ENCODE assay signal across 8 cellular contexts in the genomic region with DNA sequence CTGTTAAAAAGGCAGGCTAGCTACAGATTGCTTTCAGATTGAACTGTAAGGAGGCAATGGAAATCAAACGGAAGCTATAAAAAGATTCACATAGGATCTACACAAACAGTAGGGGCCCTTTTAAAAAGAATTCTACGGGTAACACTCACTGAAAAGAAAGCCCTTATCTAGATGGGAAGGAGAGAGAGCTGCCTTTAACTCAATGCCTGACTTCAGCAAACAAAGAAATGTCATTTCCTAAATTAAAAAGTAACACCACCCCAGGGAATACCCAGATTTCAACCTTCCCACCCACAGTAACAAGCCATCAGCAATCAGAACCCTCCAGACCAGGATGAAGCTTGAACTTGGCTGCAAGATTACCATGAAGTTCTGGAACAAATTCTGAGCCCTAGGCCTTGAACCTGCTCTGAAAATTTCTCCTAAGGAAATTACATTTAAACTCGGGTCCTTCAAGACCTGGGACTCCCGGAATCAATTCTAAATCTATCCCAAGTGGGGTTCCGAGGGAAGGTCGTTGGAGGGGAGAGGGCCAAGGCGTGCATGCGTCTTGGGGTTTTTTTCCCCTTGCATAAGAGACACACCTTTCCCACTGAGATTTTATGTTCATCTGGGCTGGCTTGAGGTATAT. TPM values are rescaled to one million over a fixed set of nuclear protein-coding genes. Genes with fewer than 3 reads are reported as not detected.
DNase-seq lines count a peak whose midpoint lies in the region; ATAC-seq and TF ChIP-seq lines count a peak whose summit lies in the region.

No MANE protein-coding gene starts in this region.

- H3K36me3 ChIP-seq in effector memory CD4-positive, alpha-beta T cell (ENCODE audit: control insufficient read depth, insufficient read depth, low read length) = no peaks in the 10 kb centered on the region

- H3K9me3 ChIP-seq in effector memory CD4-positive, alpha-beta T cell (ENCODE audit: control insufficient read depth, low read length) = no peaks in the 10 kb centered on the region

- peaks cover 10% of the 10 kb centered on the region for H3K36me3 Mint-ChIP-seq in neural crest cell (ENCODE audit: low read depth)

- H3K27ac Mint-ChIP-seq in neural crest cell (ENCODE audit: unreplicated experiment) = peak overlapping the region; percentile 87

- DNase-seq in ELR (ENCODE audit: low read depth) = peak; percentile 32
- peak; percentile 72 for DNase-seq in NCI-H69 (lab: John Stamatoyannopoulos, UW)
- no peak for DNase-seq in effector memory CD4-positive, alpha-beta T cell
- no peak for DNase-seq in neural crest cell (ENCODE audit: low read depth, low spot score)
- DNase-seq in iPS-NIHi7 (ENCODE audit: extremely low spot score) = no peak
- no peak for DNase-seq in erythroblast (lab: John Stamatoyannopoulos, UW)

- TF ChIP-seq POLR2A in erythroblast (IDR thresholded peaks at IDR 0.05; ENCODE audit: low read length) = no peak

- H3K4me3 Mint-ChIP-seq in neural crest cell = peak overlapping the region; percentile 92

- no peak for TF ChIP-seq CTCF in neural crest cell (conservative IDR thresholded peaks at IDR 0.05)

- no peaks in the 10 kb centered on the region for H3K27me3 ChIP-seq in effector memory CD4-positive, alpha-beta T cell (replicated peaks; ENCODE audit: control insufficient read depth, insufficient read depth, low read length, poor library complexity, severe bottlenecking)

- H3K4me3 ChIP-seq in effector memory CD4-positive, alpha-beta T cell (ENCODE audit: insufficient read depth, low read depth, low read length, poor library complexity, severe bottlenecking) = peak overlapping the region; percentile 74

- peak overlapping the region; percentile 78 for H3K27ac ChIP-seq in effector memory CD4-positive, alpha-beta T cell (ENCODE audit: insufficient read depth, low read length, poor library complexity, severe bottlenecking)

- peaks cover 2% of the 10 kb centered on the region for H3K9me3 Mint-ChIP-seq in neural crest cell

- H3K4me1 Mint-ChIP-seq in neural crest cell = peaks cover 33% of the 10 kb centered on the region

- no peak for ATAC-seq in GM19397 (IDR thresholded peaks at IDR 0.05; ENCODE audit: unreplicated experiment)
- no peak for ATAC-seq in HG03571 (IDR thresholded peaks at IDR 0.05; ENCODE audit: unreplicated experiment)

- H3K27me3 Mint-ChIP-seq in neural crest cell (ENCODE audit: low read depth) = peaks cover 2% of the 10 kb centered on the region

- H3K4me1 ChIP-seq in effector memory CD4-positive, alpha-beta T cell (ENCODE audit: control insufficient read depth, insufficient read depth, low read length, poor library complexity, severe bottlenecking) = peaks cover 12% of the 10 kb centered on the region

RNA-seq across cellular contexts. Expression of a gene that starts 1.2 kb away (rescaled TPM):
- 77.3 and 78.6 TPM in 2 replicates for total RNA-seq in neural crest cell

RNA-seq across cellular contexts. Expression of a gene that starts 43.3 kb away (rescaled TPM):
- 52.6 and 53.0 TPM in 2 replicates for total RNA-seq in neural crest cell

RNA-seq across cellular contexts. Expression of a gene that starts 44.1 kb away (rescaled TPM):
- 26.8 and 30.1 TPM in 2 replicates for total RNA-seq in neural crest cell

Comparison
In these comparisons a context has a peak if more than half of its experiments do, and no peak if none do; other contexts are left out.
1. DNase-seq: peak in ELR (single experiment) and NCI-H69 (single experiment); none in effector memory CD4-positive, alpha-beta T cell (0 of 3), neural crest cell (single experiment), iPS-NIHi7 (single experiment) and erythroblast (0 of 2).